1 cellular context compared by ENCODE assay signal in genomic region chr14:25049127-25049558, GRCh38.
TF ChIP-seq lines count a peak whose summit lies in the region.

No MANE protein-coding gene starts in this region.

TF ChIP-seq in HepG2, 621 proteins besides CTCF, POLR2A, EP300 and RAD21 (continued from another document):
- TF ChIP-seq ZBED4 (CRISPR knock-in tag; IDR thresholded peaks at IDR 0.05; ENCODE audit: borderline replicate concordance) = no peak
- no peak for TF ChIP-seq ZBTB39 (CRISPR knock-in tag; IDR thresholded peaks at IDR 0.05)
- no peak for TF ChIP-seq MATR3 (CRISPR knock-in tag; IDR thresholded peaks at IDR 0.05)
- TF ChIP-seq ZSCAN5A (CRISPR knock-in tag; IDR thresholded peaks at IDR 0.05; ENCODE audit: borderline replicate concordance) = no peak
- no peak for TF ChIP-seq SOX5 (CRISPR knock-in tag; IDR thresholded peaks at IDR 0.05; ENCODE audit: borderline replicate concordance)
- TF ChIP-seq HIVEP1 (CRISPR knock-in tag; IDR thresholded peaks at IDR 0.05) = no peak; the same call in 1 of the 2 replicates
- no peak for TF ChIP-seq MEIS1 (CRISPR knock-in tag; IDR thresholded peaks at IDR 0.05; ENCODE audit: borderline replicate concordance)
- no peak for TF ChIP-seq CERS6 (CRISPR knock-in tag; IDR thresholded peaks at IDR 0.05)
- no peak for TF ChIP-seq ZSCAN12 (CRISPR knock-in tag; IDR thresholded peaks at IDR 0.05)
- TF ChIP-seq ATF1 (CRISPR knock-in tag; IDR thresholded peaks at IDR 0.05) = no peak
- TF ChIP-seq MTF1 (CRISPR knock-in tag; IDR thresholded peaks at IDR 0.05) = peak; percentile 6; the same call in 1 of the 2 replicates
- no peak for TF ChIP-seq ZFP36L2 (CRISPR knock-in tag; IDR thresholded peaks at IDR 0.05)
- no peak for TF ChIP-seq ZBTB4 (CRISPR knock-in tag; IDR thresholded peaks at IDR 0.05; ENCODE audit: borderline replicate concordance)
- TF ChIP-seq ZNF44 (CRISPR knock-in tag; IDR thresholded peaks at IDR 0.05) = no peak
- peak; percentile 87 for TF ChIP-seq ZNF781 (CRISPR knock-in tag; IDR thresholded peaks at IDR 0.05; ENCODE audit: borderline replicate concordance, not compliant biosample characterization)
- TF ChIP-seq CHCHD3 (CRISPR knock-in tag; IDR thresholded peaks at IDR 0.05) = no peak; the same call in 1 of the 2 replicates
- no peak for TF ChIP-seq ZNF883 (CRISPR knock-in tag; IDR thresholded peaks at IDR 0.05; ENCODE audit: not compliant biosample characterization)
- TF ChIP-seq SALL2 (CRISPR knock-in tag; IDR thresholded peaks at IDR 0.05) = no peak
- no peak for TF ChIP-seq PRPF4 (IDR thresholded peaks at IDR 0.05; ENCODE audit: low read depth, low read length, poor library complexity, severe bottlenecking)
- TF ChIP-seq ZMYM2 (CRISPR knock-in tag; IDR thresholded peaks at IDR 0.05) = no peak
- no peak for TF ChIP-seq ZBTB14 (CRISPR knock-in tag; IDR thresholded peaks at IDR 0.05)
- TF ChIP-seq HOXA5 (CRISPR knock-in tag; IDR thresholded peaks at IDR 0.05) = no peak
- TF ChIP-seq ZBTB38 (CRISPR knock-in tag; IDR thresholded peaks at IDR 0.05) = peak; percentile 92
- TF ChIP-seq ZBTB46 (CRISPR knock-in tag; IDR thresholded peaks at IDR 0.05; ENCODE audit: borderline replicate concordance) = no peak
- TF ChIP-seq PPARG (CRISPR knock-in tag; conservative IDR thresholded peaks at IDR 0.05) = no peak
- no peak for TF ChIP-seq TFDP2 (CRISPR knock-in tag; IDR thresholded peaks at IDR 0.05)
- no peak for TF ChIP-seq ZNF850 (CRISPR knock-in tag; conservative IDR thresholded peaks at IDR 0.05)
- no peak for TF ChIP-seq ZBTB42 (CRISPR knock-in tag; IDR thresholded peaks at IDR 0.05)
- TF ChIP-seq RFX3 (CRISPR knock-in tag; IDR thresholded peaks at IDR 0.05) = no peak
- TF ChIP-seq TFE3 (CRISPR knock-in tag; IDR thresholded peaks at IDR 0.05) = no peak
- no peak for TF ChIP-seq DMAP1 (CRISPR knock-in tag; IDR thresholded peaks at IDR 0.05)
- peak; percentile 3; the same call in 1 of the 2 replicates for TF ChIP-seq E2F1 (CRISPR knock-in tag; IDR thresholded peaks at IDR 0.05)
- 0 out of 2 replicates have a peak, but pooled peaks have one; percentile 13 for TF ChIP-seq HDAC2 (CRISPR knock-in tag; IDR thresholded peaks at IDR 0.05)
- TF ChIP-seq PBX3 (CRISPR knock-in tag; IDR thresholded peaks at IDR 0.05; ENCODE audit: borderline replicate concordance) = no peak
- TF ChIP-seq JARID2 (CRISPR knock-in tag; IDR thresholded peaks at IDR 0.05; ENCODE audit: insufficient replicate concordance) = no peak
- no peak for TF ChIP-seq FOXK2 (IDR thresholded peaks at IDR 0.05)
